In the genomic region with DNA sequence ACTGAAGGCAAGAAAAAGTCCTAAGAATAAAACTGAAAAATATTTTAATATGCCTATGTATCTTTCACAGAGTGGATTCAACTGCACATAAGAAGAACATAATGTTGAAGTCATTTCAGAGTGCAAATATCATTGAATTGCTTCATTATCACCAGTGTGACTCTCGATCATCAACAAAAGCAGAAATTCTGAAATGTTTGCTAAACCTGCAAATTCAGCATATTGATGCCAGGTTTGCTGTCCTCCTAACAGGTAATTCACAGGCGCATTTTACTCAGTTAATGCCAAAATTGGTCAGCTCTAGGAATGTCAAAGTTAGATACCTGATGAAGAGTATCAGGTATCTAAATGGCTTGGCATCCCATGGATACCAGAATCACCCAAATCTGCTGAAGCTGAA, we compare ENCODE assay signal across 17 cellular contexts. TPM values are rescaled to one million over a fixed set of nuclear protein-coding genes. Genes with fewer than 3 reads are reported as not detected.
DNase-seq lines count a peak whose midpoint lies in the region; ATAC-seq and TF ChIP-seq lines count a peak whose summit lies in the region.
"Had no signal": no experiment of that assay in that cellular context is flagged by ENCODE, and none has a peak within 500 bp of the region (broad histone marks: within the 10 kb centered on the region; RNA-seq: fewer than 3 reads in every experiment).

No MANE protein-coding gene starts in this region.

- H2BK5ac ChIP-seq in IMR-90 (ENCODE audit: low read depth, low read length, poor library complexity, severe bottlenecking): no peak overlapping the region

- H3K79me1 ChIP-seq in IMR-90 (ENCODE audit: low read depth in 1 of 2, low read length in 2 of 2): peaks cover 21 to 37% of the 10 kb centered on the region in 2 experiments

- TF ChIP-seq CTCF in 22Rv1 (IDR thresholded peaks at IDR 0.05): no peak
- no peak for TF ChIP-seq CTCF in IMR-90 (conservative IDR thresholded peaks at IDR 0.05; ENCODE audit: low read depth, low read length)
- no peak for TF ChIP-seq CTCF in Caco-2 (IDR thresholded peaks at IDR 0.05; ENCODE audit: insufficient read depth in 1 of 2, low read depth in 1 of 2, low read length in 1 of 2, severe bottlenecking in 1 of 2, unreplicated experiment in 1 of 2)

- dilution Hi-C loops in IMR-90 (cut with HindIII; ENCODE audit: low sequenced_read_pairs, unreplicated experiment): no loop called here

- H3K27ac Mint-ChIP-seq in activated T-cell treated with anti-CD3 and anti-CD28 coated beads, Interleukin-2, amount 50 U/mL, for 72 hours: peak overlapping the region; percentile 46
- no peak overlapping the region for H3K27ac Mint-ChIP-seq in activated T-cell treated with anti-CD3 and anti-CD28 coated beads, Interleukin-2, amount 50 U/mL, for 24 hours
- H3K27ac Mint-ChIP-seq in activated T-helper 17 cell treated with anti-CD3 and anti-CD28 coated beads, Interleukin-2, amount 50 U/mL, for 72 hours: peak overlapping the region; percentile 47
- no peak overlapping the region for H3K27ac Mint-ChIP-seq in Caco-2 (ENCODE audit: unreplicated experiment)
- H3K27ac Mint-ChIP-seq: CD4-positive, CD25-positive, alpha-beta regulatory T cell; IgD-negative memory B cell had no signal

- H3K4me3 ChIP-seq in IMR-90 (ENCODE audit: insufficient read depth, low read depth, low read length) (no peak overlapping the region), Caco-2 (ENCODE audit: low read depth, low read length) (no peak overlapping the region)
- H3K4me3 ChIP-seq: BLaER1 treated with 17β-estradiol and CSF1 and Interleukin-3, amounts not matched to agents 10 nM and 100 nM had no signal

- H3K9ac ChIP-seq in IMR-90 (ENCODE audit: low read depth, low read length): no peak overlapping the region
- H3K9ac ChIP-seq: BLaER1 treated with 17β-estradiol and CSF1 and Interleukin-3, amounts not matched to agents 10 nM and 100 nM had no signal

- POLR2A ChIA-PET in IMR-90 (lab: Charles Lee; ENCODE audit: unreplicated experiment) (no interaction called here), Caco-2 (lab: Charles Lee) (no interaction called here)

- ATAC-seq in activated T-cell treated with anti-CD3 and anti-CD28 coated beads, Interleukin-2, amount 50 U/mL, for 72 hours (replicated peaks in 1 of 2): no peak
- no peak for ATAC-seq in IMR-90 (ENCODE audit: low read depth)
- ATAC-seq in activated T-helper 17 cell treated with anti-CD3 and anti-CD28 coated beads, Interleukin-2, amount 50 U/mL, for 72 hours (replicated peaks): no peak
- ATAC-seq: HCT116 had no signal

- H4K5ac ChIP-seq in IMR-90 (ENCODE audit: low read depth, low read length): no peak overlapping the region

- in situ Hi-C loops in IMR-90 (cut with MboI; ENCODE audit: low sequenced_read_pairs): no loop called here

- TF ChIP-seq POLR2A in IMR-90 (IDR thresholded peaks at IDR 0.05; ENCODE audit: low read depth, low read length): no peak

- BruUV-seq in IMR-90 (replicated peaks; lab: Mats Ljungman, UMichigan) (no TSS peak), Caco-2 (replicated peaks; lab: Mats Ljungman, UMichigan) (no TSS peak)

- peaks cover 18% of the 10 kb centered on the region; the same call in 1 of the 2 replicates for H4K20me1 ChIP-seq in IMR-90 (ENCODE audit: insufficient read depth, low read length)

- WGBS in IMR-90 (ENCODE audit: extremely low coverage in 2 of 2, insufficient read length in 1 of 2), 2 experiments: 80% methylated on average over 1 of the region's 2 CpGs; no CpG with 5 or more reads in 1 of the 2 experiments

- H3K56ac ChIP-seq in IMR-90 (ENCODE audit: extremely low read depth, insufficient read depth, low read length): no peak overlapping the region

- no peak overlapping the region for H2BK15ac ChIP-seq in IMR-90 (ENCODE audit: low read depth, low read length)

- H3K14ac ChIP-seq in IMR-90 (replicated peaks; ENCODE audit: low read depth, low read length): no peak overlapping the region

- no peak overlapping the region for H3K4me2 ChIP-seq in IMR-90 (ENCODE audit: low read depth, low read length)
- H3K4me2 ChIP-seq: BLaER1 treated with 17β-estradiol and CSF1 and Interleukin-3, amounts not matched to agents 10 nM and 100 nM had no signal

- no peak overlapping the region for H4K8ac ChIP-seq in IMR-90 (ENCODE audit: low read depth in 2 of 2, low read length in 2 of 2)

- H3K9me1 ChIP-seq in IMR-90 (ENCODE audit: insufficient read depth, low read length): peaks cover 5% of the 10 kb centered on the region; the same call in 1 of the 2 replicates

- H3K27me3 ChIP-seq in IMR-90 (ENCODE audit: control insufficient read depth, insufficient read depth, low read length): no peaks in the 10 kb centered on the region
- no peaks in the 10 kb centered on the region for H3K27me3 ChIP-seq in Caco-2 (replicated peaks; ENCODE audit: control insufficient read depth, insufficient read depth, low read length)
- H3K27me3 ChIP-seq: BLaER1 treated with 17β-estradiol and CSF1 and Interleukin-3, amounts not matched to agents 10 nM and 100 nM had no signal

- H3K4me1 ChIP-seq in IMR-90 (ENCODE audit: control insufficient read depth, insufficient read depth, low read length): no peaks in the 10 kb centered on the region
- H3K4me1 ChIP-seq in Caco-2: no peaks in the 10 kb centered on the region
- H3K4me1 ChIP-seq: BLaER1 treated with 17β-estradiol and CSF1 and Interleukin-3, amounts not matched to agents 10 nM and 100 nM had no signal

- TF ChIP-seq RAD21 in IMR-90 (IDR thresholded peaks at IDR 0.05; ENCODE audit: low read length): no peak

- H2BK20ac ChIP-seq in IMR-90 (ENCODE audit: low read depth, low read length): no peak overlapping the region

- no peak overlapping the region for H2AFZ ChIP-seq in IMR-90 (replicated peaks; ENCODE audit: low read length, poor library complexity)

- H3K4me1 Mint-ChIP-seq in activated T-cell treated with anti-CD3 and anti-CD28 coated beads, Interleukin-2, amount 50 U/mL, for 72 hours (ENCODE audit: low read depth): peaks cover 20% of the 10 kb centered on the region
- peaks cover 26% of the 10 kb centered on the region for H3K4me1 Mint-ChIP-seq in activated T-cell treated with anti-CD3 and anti-CD28 coated beads, Interleukin-2, amount 50 U/mL, for 24 hours (ENCODE audit: low read depth)
- peaks cover 15% of the 10 kb centered on the region for H3K4me1 Mint-ChIP-seq in activated T-helper 17 cell treated with anti-CD3 and anti-CD28 coated beads, Interleukin-2, amount 50 U/mL, for 72 hours
- no peaks in the 10 kb centered on the region for H3K4me1 Mint-ChIP-seq in Caco-2 (ENCODE audit: low read depth, unreplicated experiment)

- H3K27me3 Mint-ChIP-seq in activated T-cell treated with anti-CD3 and anti-CD28 coated beads, Interleukin-2, amount 50 U/mL, for 72 hours (ENCODE audit: low read depth): no peaks in the 10 kb centered on the region
- H3K27me3 Mint-ChIP-seq in activated T-cell treated with anti-CD3 and anti-CD28 coated beads, Interleukin-2, amount 50 U/mL, for 24 hours: no peaks in the 10 kb centered on the region
- H3K27me3 Mint-ChIP-seq in activated T-helper 17 cell treated with anti-CD3 and anti-CD28 coated beads, Interleukin-2, amount 50 U/mL, for 72 hours: no peaks in the 10 kb centered on the region
- no peaks in the 10 kb centered on the region for H3K27me3 Mint-ChIP-seq in Caco-2 (ENCODE audit: insufficient read depth, unreplicated experiment)
- H3K27me3 Mint-ChIP-seq: CD4-positive, CD25-positive, alpha-beta regulatory T cell; IgD-negative memory B cell had no signal

- H3K23ac ChIP-seq in IMR-90 (ENCODE audit: low read depth, low read length): no peak overlapping the region

- H3K18ac ChIP-seq in IMR-90 (ENCODE audit: low read depth, low read length): no peak overlapping the region

- CTCF ChIA-PET in IMR-90 (lab: Yijun Ruan, JAX) (no interaction called here), Caco-2 (lab: Charles Lee) (no interaction called here)

- H3K27ac ChIP-seq in 22Rv1 (peak overlapping the region; percentile 60; the same call in 1 of the 2 replicates), IMR-90 (ENCODE audit: insufficient read depth, low read length) (no peak overlapping the region)
- H3K27ac ChIP-seq: BLaER1 treated with 17β-estradiol and CSF1 and Interleukin-3, amounts not matched to agents 10 nM and 100 nM had no signal

- no peak overlapping the region for H4K91ac ChIP-seq in IMR-90 (ENCODE audit: insufficient read depth, low read depth, low read length)

- no peak overlapping the region for H2AK9ac ChIP-seq in IMR-90 (replicated peaks; ENCODE audit: low read depth, low read length, poor library complexity)

- no peak overlapping the region for H2AK5ac ChIP-seq in IMR-90 (ENCODE audit: low read depth, low read length)

- H3K9me3 ChIP-seq in IMR-90 (ENCODE audit: control insufficient read depth, insufficient read depth, low read length) (no peaks in the 10 kb centered on the region), Caco-2 (no peaks in the 10 kb centered on the region)
- H3K9me3 ChIP-seq: BLaER1 treated with 17β-estradiol and CSF1 and Interleukin-3, amounts not matched to agents 10 nM and 100 nM had no signal

- H3K9me3 Mint-ChIP-seq in activated T-cell treated with anti-CD3 and anti-CD28 coated beads, Interleukin-2, amount 50 U/mL, for 72 hours: no peaks in the 10 kb centered on the region
- H3K9me3 Mint-ChIP-seq in activated T-cell treated with anti-CD3 and anti-CD28 coated beads, Interleukin-2, amount 50 U/mL, for 24 hours: no peaks in the 10 kb centered on the region
- no peaks in the 10 kb centered on the region for H3K9me3 Mint-ChIP-seq in activated T-helper 17 cell treated with anti-CD3 and anti-CD28 coated beads, Interleukin-2, amount 50 U/mL, for 72 hours
- H3K9me3 Mint-ChIP-seq in Caco-2 (ENCODE audit: unreplicated experiment): no peaks in the 10 kb centered on the region
- H3K9me3 Mint-ChIP-seq: CD4-positive, CD25-positive, alpha-beta regulatory T cell; IgD-negative memory B cell had no signal

- intact Hi-C loops in IMR-90 (cut with micrococcal nuclease): no loop called here
- intact Hi-C loops in Caco-2 (cut with micrococcal nuclease; ENCODE audit: unreplicated experiment): no loop called here

- peaks cover 21 to 41% of the 10 kb centered on the region in 2 donors for H3K36me3 Mint-ChIP-seq in activated T-cell treated with anti-CD3 and anti-CD28 coated beads, Interleukin-2, amount 50 U/mL, for 72 hours (ENCODE audit: insufficient read depth in 2 of 2)
- peaks cover 95% of the 10 kb centered on the region for H3K36me3 Mint-ChIP-seq in activated T-cell treated with anti-CD3 and anti-CD28 coated beads, Interleukin-2, amount 50 U/mL, for 24 hours (ENCODE audit: low read depth)
- H3K36me3 Mint-ChIP-seq in activated T-helper 17 cell treated with anti-CD3 and anti-CD28 coated beads, Interleukin-2, amount 50 U/mL, for 72 hours (ENCODE audit: low read depth): peaks cover 96% of the 10 kb centered on the region
- peaks cover 94% of the 10 kb centered on the region for H3K36me3 Mint-ChIP-seq in Caco-2 (ENCODE audit: insufficient read depth, unreplicated experiment)

- DNase-seq in activated T-cell treated with anti-CD3 and anti-CD28 coated beads, Interleukin-2, amount 50 U/mL, for 72 hours: no peak
- no peak for DNase-seq in activated T-cell treated with anti-CD3 and anti-CD28 coated beads, Interleukin-2, amount 50 U/mL, for 24 hours
- DNase-seq in IMR-90 (no peak), NCI-H2196 treated with DMSO at 0.1 percent for 48 hours (lab: John Stamatoyannopoulos, UW; ENCODE audit: unreplicated experiment) (no peak), Caco-2 (no peak)
- no peak for DNase-seq in stimulated activated CD4-positive, alpha-beta T cell treated with anti-CD3 and anti-CD28 coated beads, Interleukin-2, amount 100 ng/mL, for 24 hours
- DNase-seq: 8988T; ACHN; CD4-positive, CD25-positive, alpha-beta regulatory T cell; DMS153; DMS79 treated with DMSO at 0.1 percent for 48 hours; EL had no signal

- H3K4ac ChIP-seq in IMR-90 (ENCODE audit: low read depth, low read length): no peak overlapping the region

- no peak overlapping the region for H3K4me3 Mint-ChIP-seq in activated T-cell treated with anti-CD3 and anti-CD28 coated beads, Interleukin-2, amount 50 U/mL, for 72 hours
- no peak overlapping the region for H3K4me3 Mint-ChIP-seq in activated T-cell treated with anti-CD3 and anti-CD28 coated beads, Interleukin-2, amount 50 U/mL, for 24 hours
- no peak overlapping the region for H3K4me3 Mint-ChIP-seq in activated T-helper 17 cell treated with anti-CD3 and anti-CD28 coated beads, Interleukin-2, amount 50 U/mL, for 72 hours
- H3K4me3 Mint-ChIP-seq in Caco-2 (ENCODE audit: unreplicated experiment): no peak overlapping the region
- H3K4me3 Mint-ChIP-seq: CD4-positive, CD25-positive, alpha-beta regulatory T cell; IgD-negative memory B cell had no signal

- H3K36me3 ChIP-seq in IMR-90 (ENCODE audit: control insufficient read depth, insufficient read depth, low read length): peaks cover 53% of the 10 kb centered on the region
- peaks cover 17% of the 10 kb centered on the region for H3K36me3 ChIP-seq in Caco-2 (ENCODE audit: control insufficient read depth, insufficient read depth, low read length)

- no peak overlapping the region for H2BK120ac ChIP-seq in IMR-90 (ENCODE audit: low read depth, low read length)

RNA-seq across cellular contexts. Expression of a gene that starts 52.0 kb away (rescaled TPM):
- 100 to 1,000 TPM; 275 to 309 TPM for total RNA-seq in activated T-cell treated with anti-CD3 and anti-CD28 coated beads, Interleukin-2, amount 50 U/mL, for 72 hours
- total RNA-seq in IMR-90 (2012; rRNA removed) (396 and 608 TPM in 2 replicates), Caco-2 (2022) (436 and 446 TPM in 2 replicates)
- 150 and 171 TPM in 2 replicates for polyA plus RNA-seq in IMR-90 (2012; rRNA removed)
- polyA plus RNA-seq in IMR-90 (2012; cell fraction: cytosol; rRNA removed): 73.7 and 75.0 TPM in 2 replicates
- polyA plus RNA-seq in IMR-90 (2012; cell fraction: nucleus; rRNA removed; ENCODE audit: low replicate concordance): 24.0 and 62.3 TPM in 2 replicates
- total RNA-seq in activated T-helper 17 cell treated with anti-CD3 and anti-CD28 coated beads, Interleukin-2, amount 50 U/mL, for 72 hours: 100 to 1,000 TPM; 190 to 266 TPM

Comparison
In these comparisons a context has a peak if more than half of its experiments do, and no peak if none do; other contexts are left out.
1. H3K27ac Mint-ChIP-seq: peak in activated T-cell treated with anti-CD3 and anti-CD28 coated beads, Interleukin-2, amount 50 U/mL, for 72 hours (single experiment) and activated T-helper 17 cell treated with anti-CD3 and anti-CD28 coated beads, Interleukin-2, amount 50 U/mL, for 72 hours (single experiment); none in activated T-cell treated with anti-CD3 and anti-CD28 coated beads, Interleukin-2, amount 50 U/mL, for 24 hours (single experiment) and Caco-2 (single experiment).